In the genomic region with DNA sequence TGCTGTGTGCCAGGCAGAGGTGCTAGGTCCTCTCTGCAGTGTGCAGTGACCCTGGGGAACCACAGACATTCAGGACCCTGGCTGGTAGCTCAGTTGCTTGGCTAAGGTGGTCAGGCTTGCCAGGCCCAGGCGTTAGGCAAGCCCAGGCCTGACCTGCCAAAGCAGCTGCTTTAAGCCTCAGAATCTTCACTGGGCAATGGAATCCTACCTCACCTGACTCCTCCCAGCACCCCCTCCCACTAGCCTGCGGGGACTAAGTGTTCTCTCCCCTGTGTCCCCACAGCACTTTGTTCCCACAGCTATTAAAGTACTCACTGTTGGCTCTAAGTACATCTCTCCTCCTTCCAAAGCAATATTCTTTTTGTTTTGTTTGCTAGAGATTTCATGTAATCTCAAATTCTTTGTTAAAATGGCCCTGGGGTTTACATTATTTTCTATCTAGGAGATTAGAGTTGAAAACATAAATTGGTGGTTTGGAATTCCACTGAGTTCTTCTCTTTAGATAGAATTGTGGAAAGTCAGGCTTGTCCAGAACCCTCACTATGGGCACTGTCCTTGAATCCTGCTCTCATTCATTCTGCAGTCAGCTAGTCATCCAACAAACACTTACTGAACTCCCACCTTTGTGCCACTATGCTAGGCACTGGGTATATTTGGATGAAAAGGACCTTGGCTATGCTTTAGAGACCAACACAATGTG, we compare ENCODE assay signal across 16 cellular contexts. TPM values are rescaled to one million over a fixed set of nuclear protein-coding genes. Genes with fewer than 3 reads are reported as not detected.
DNase-seq lines count a peak whose midpoint lies in the region; ATAC-seq and TF ChIP-seq lines count a peak whose summit lies in the region.
"Had no signal": no experiment of that assay in that cellular context is flagged by ENCODE, and none has a peak within 500 bp of the region (broad histone marks: within the 10 kb centered on the region; RNA-seq: fewer than 3 reads in every experiment).

No MANE protein-coding gene starts in this region.

- H3K4me1 ChIP-seq in breast epithelium (peaks cover 0 to 4% of the 10 kb centered on the region in 2 donors), stomach (peaks cover 28 to 65% (median 42%) of the 10 kb centered on the region in 4 donors)

- H3K4me3 ChIP-seq in breast epithelium (no peak overlapping the region), stomach (no peak overlapping the region)
- H3K4me3 ChIP-seq: dorsolateral prefrontal cortex, Peyer's patch, spleen had no signal

- no peak for TF ChIP-seq EP300 in stomach (IDR thresholded peaks at IDR 0.05)

- ATAC-seq in left colon = peak; percentile 1

- intact Hi-C loops in breast epithelium (cut with DNase I; ENCODE audit: low total_unique reads) (no loop called here), left colon (cut with DNase I, micrococcal nuclease) (no loop called here), stomach (cut with DNase I; ENCODE audit: low total_unique reads) (no loop called here)

- H3K9me3 ChIP-seq in breast epithelium (no peaks in the 10 kb centered on the region), stomach (no peaks in the 10 kb centered on the region)
- H3K9me3 ChIP-seq: Peyer's patch, spleen had no signal

- DNase-seq in NCI-H146 (lab: John Stamatoyannopoulos, UW) (peak; percentile 16), NCI-H146 treated with DMSO at 0.1 percent for 48 hours (lab: John Stamatoyannopoulos, UW; ENCODE audit: unreplicated experiment) (no peak), breast epithelium (ENCODE audit: low spot score in 2 of 2) (peak in 1 of 2 donors; percentile 88), left colon (peak in 1 of 2 donors; percentile 46), stomach (peak; percentile 81), COR-L47 (lab: John Stamatoyannopoulos, UW) (no peak), germinal center (ENCODE audit: low spot score) (no peak)
- DNase-seq in activated naive CD4-positive, alpha-beta T cell treated with Interleukin-2 at 50 U/mL for 16 hours = no peak
- DNase-seq: 8988T; activated CD4-positive, alpha-beta T cell treated with anti-CD3 and anti-CD28 coated beads for 1 hour; CD8-positive, alpha-beta memory T cell; dorsolateral prefrontal cortex; NCI-H510A; nephron progenitor cell; spleen had no signal

- TF ChIP-seq POLR2A in breast epithelium (IDR thresholded peaks at IDR 0.05) (no peak), stomach (IDR thresholded peaks at IDR 0.05) (no peak)

- H3K27me3 ChIP-seq in breast epithelium = no peaks in the 10 kb centered on the region
- H3K27me3 ChIP-seq in stomach = no peaks in the 10 kb centered on the region
- H3K27me3 ChIP-seq: dorsolateral prefrontal cortex, Peyer's patch, spleen had no signal

- H3K27ac ChIP-seq in breast epithelium (peak overlapping the region; percentile 16 to 33), stomach (peak overlapping the region; percentile 30 to 80 (median 68))
- H3K27ac ChIP-seq: dorsolateral prefrontal cortex had no signal

- H3K36me3 ChIP-seq in breast epithelium = no peaks in the 10 kb centered on the region
- peaks cover 43 to 65% (median 63%) of the 10 kb centered on the region in 4 donors for H3K36me3 ChIP-seq in stomach

- WGBS in stomach, 5 donors = 25 to 66% (median 40%) methylated on average over 2 of the region's 2 CpGs

- TF ChIP-seq CTCF in breast epithelium (IDR thresholded peaks at IDR 0.05) (no peak), stomach (IDR thresholded peaks at IDR 0.05) (no peak)

RNA-seq across cellular contexts. Expression of a gene that starts 44.4 kb away (rescaled TPM):
- total RNA-seq in breast epithelium (10 to 100 TPM; 32.6 to 35.7 (median 34.4) TPM), left colon (100 to 1,000 TPM in 1 of 2 donors, 10 to 100 TPM in 1; 98.7 to 107 TPM), stomach (100 to 1,000 TPM in 2 of 5 donors, 10 to 100 TPM in 3; 54.3 to 122 (median 87.9) TPM)
- polyA plus RNA-seq in stomach = 10 to 100 TPM; 24.1 to 32.9 (median 28.9) TPM

Comparison
In these comparisons a context has a peak if more than half of its experiments do, and no peak if none do; other contexts are left out.
1. DNase-seq: peak in NCI-H146 (single experiment) and stomach (single experiment); none in NCI-H146 treated with DMSO at 0.1 percent for 48 hours (single experiment), COR-L47 (single experiment), activated naive CD4-positive, alpha-beta T cell treated with Interleukin-2 at 50 U/mL for 16 hours (single experiment) and germinal center (single experiment).